ENCODE assay signal across 15 cellular contexts in genomic region chr15:79130535-79131130, GRCh38. TPM values are rescaled to one million over a fixed set of nuclear protein-coding genes. Genes with fewer than 3 reads are reported as not detected.
DNase-seq lines count a peak whose midpoint lies in the region; ATAC-seq and TF ChIP-seq lines count a peak whose summit lies in the region.
"Had no signal": no experiment of that assay in that cellular context is flagged by ENCODE, and none has a peak within 500 bp of the region (broad histone marks: within the 10 kb centered on the region; RNA-seq: fewer than 3 reads in every experiment).

No MANE protein-coding gene starts in this region.

- H3K27ac ChIP-seq in neural progenitor cell: no peak overlapping the region
- H3K27ac ChIP-seq: hepatocyte, suprapubic skin had no signal

- ATAC-seq in GM18511 (IDR thresholded peaks at IDR 0.05; ENCODE audit: unreplicated experiment): no peak
- ATAC-seq: CD8-positive, alpha-beta T cell had no signal

- H4K20me1 ChIP-seq in Loucy (ENCODE audit: insufficient read depth, low read length, poor library complexity, severe bottlenecking) (no peaks in the 10 kb centered on the region), neural progenitor cell (ENCODE audit: low read depth) (no peaks in the 10 kb centered on the region)

- peaks cover 4% of the 10 kb centered on the region for H3K27me3 Mint-ChIP-seq in neural progenitor cell (ENCODE audit: insufficient read depth, low read depth)

- H3K4me2 ChIP-seq in Loucy (ENCODE audit: low read depth, low read length, poor library complexity, severe bottlenecking) (no peak overlapping the region), neural progenitor cell (no peak overlapping the region)
- H3K4me2 ChIP-seq: hepatocyte had no signal

- H3K79me2 ChIP-seq in Loucy (ENCODE audit: insufficient read depth, low read length) (no peaks in the 10 kb centered on the region), neural progenitor cell (ENCODE audit: low read depth) (no peaks in the 10 kb centered on the region)
- H3K79me2 ChIP-seq: hepatocyte had no signal

- H3K27me3 ChIP-seq in Loucy (ENCODE audit: insufficient read depth, low read length, poor library complexity, severe bottlenecking): no peaks in the 10 kb centered on the region
- no peaks in the 10 kb centered on the region for H3K27me3 ChIP-seq in neural progenitor cell

- H3K9ac ChIP-seq in Loucy (ENCODE audit: low read depth, low read length, poor library complexity, severe bottlenecking) (no peak overlapping the region), neural progenitor cell (no peak overlapping the region)

- H3K36me3 Mint-ChIP-seq in neural progenitor cell: no peaks in the 10 kb centered on the region
- H3K36me3 Mint-ChIP-seq: activated naive CD4-positive, alpha-beta T cell treated with anti-CD3 and anti-CD28 coated beads, Interleukin-2, amount 50 U/mL, for 24 hours; CD8-positive, alpha-beta T cell had no signal

- no peaks in the 10 kb centered on the region for H3K9me2 ChIP-seq in Loucy (replicated peaks; ENCODE audit: low read depth, low read length)

- H3K4me1 Mint-ChIP-seq in neural progenitor cell: no peaks in the 10 kb centered on the region
- H3K4me1 Mint-ChIP-seq: activated naive CD4-positive, alpha-beta T cell treated with anti-CD3 and anti-CD28 coated beads, Interleukin-2, amount 50 U/mL, for 24 hours had no signal

- H3K9me3 ChIP-seq in Loucy (ENCODE audit: insufficient read depth, low read depth, low read length) (no peaks in the 10 kb centered on the region), neural progenitor cell (ENCODE audit: low read depth) (no peaks in the 10 kb centered on the region)

- H2AFZ ChIP-seq in Loucy (ENCODE audit: low read length) (no peak overlapping the region), neural progenitor cell (replicated peaks) (no peak overlapping the region)
- H2AFZ ChIP-seq: hepatocyte had no signal

- H3K36me3 ChIP-seq in Loucy (ENCODE audit: insufficient read depth, low read length): no peaks in the 10 kb centered on the region
- H3K36me3 ChIP-seq in neural progenitor cell: no peaks in the 10 kb centered on the region
- H3K36me3 ChIP-seq: suprapubic skin had no signal

- peak; percentile 38 for TF ChIP-seq CTCF in Loucy (conservative IDR thresholded peaks at IDR 0.05; ENCODE audit: low read length)
- TF ChIP-seq CTCF in neural progenitor cell (IDR thresholded peaks at IDR 0.05): peak; percentile 36

- DNase-seq in DMS53 (lab: John Stamatoyannopoulos, UW) (peak; percentile 6), DMS53 treated with DMSO at 0.1 percent for 48 hours (lab: John Stamatoyannopoulos, UW; ENCODE audit: unreplicated experiment) (no peak), cerebellar cortex (ENCODE audit: low spot score) (peak; percentile 84), neural progenitor cell (ENCODE audit: low spot score) (peak; percentile 16), posterior vena cava (ENCODE audit: low spot score) (no peak), pons (ENCODE audit: low spot score) (no peak)
- DNase-seq: CD8-positive, alpha-beta T cell; NCI-H1417; NCI-H524 treated with DMSO at 0.1 percent for 48 hours; SHP77 treated with DMSO at 0.1 percent for 48 hours had no signal

- intact Hi-C loops in posterior vena cava (cut with DNase I): no loop called here

- H3F3A ChIP-seq in Loucy (ENCODE audit: low read depth) (no peaks in the 10 kb centered on the region), neural progenitor cell (ENCODE audit: low read depth) (no peaks in the 10 kb centered on the region)

- peaks cover 3% of the 10 kb centered on the region for H3K9me3 Mint-ChIP-seq in neural progenitor cell

- H3K4me3 Mint-ChIP-seq in neural progenitor cell: no peak overlapping the region
- H3K4me3 Mint-ChIP-seq: activated naive CD4-positive, alpha-beta T cell treated with anti-CD3 and anti-CD28 coated beads, Interleukin-2, amount 50 U/mL, for 24 hours; CD8-positive, alpha-beta T cell had no signal

- H3K4me1 ChIP-seq in Loucy (ENCODE audit: insufficient read depth, low read length, poor library complexity, severe bottlenecking) (no peaks in the 10 kb centered on the region), neural progenitor cell (no peaks in the 10 kb centered on the region)
- H3K4me1 ChIP-seq: suprapubic skin had no signal

- H3K27ac Mint-ChIP-seq in neural progenitor cell: no peak overlapping the region
- H3K27ac Mint-ChIP-seq: activated naive CD4-positive, alpha-beta T cell treated with anti-CD3 and anti-CD28 coated beads, Interleukin-2, amount 50 U/mL, for 24 hours; CD8-positive, alpha-beta T cell had no signal

- H3K4me3 ChIP-seq in Loucy (ENCODE audit: low read length, poor library complexity, severe bottlenecking) (no peak overlapping the region), neural progenitor cell (no peak overlapping the region)
- H3K4me3 ChIP-seq: hepatocyte, suprapubic skin had no signal

RNA-seq across cellular contexts. Expression of gene RASGRF1, which starts 40.1 kb away (rescaled TPM):
- total RNA-seq in neural progenitor cell (ENCODE audit: low replicate concordance): 0.22 and 0.59 TPM in 2 replicates
- total RNA-seq in posterior vena cava: under 1 TPM; 0.09 to 0.10 TPM
- total RNA-seq: CD8-positive, alpha-beta T cell had no signal

Comparison
In these comparisons a context has a peak if more than half of its experiments do, and no peak if none do; other contexts are left out.
1. DNase-seq: peak in DMS53 (single experiment), cerebellar cortex (single experiment) and neural progenitor cell (single experiment); none in DMS53 treated with DMSO at 0.1 percent for 48 hours (single experiment), posterior vena cava (single experiment) and pons (single experiment).